In genomic region chr20:46683939-46684750, GRCh38 we compare ENCODE assay signal across 9 cellular contexts. TPM values are rescaled to one million over a fixed set of nuclear protein-coding genes. Genes with fewer than 3 reads are reported as not detected.
DNase-seq lines count a peak whose midpoint lies in the region; ATAC-seq, FAIRE-seq and TF ChIP-seq lines count a peak whose summit lies in the region.
"Had no signal": no experiment of that assay in that cellular context is flagged by ENCODE, and none has a peak within 500 bp of the region (broad histone marks: within the 10 kb centered on the region; RNA-seq: fewer than 3 reads in every experiment).

No MANE protein-coding gene starts in this region.

- intact Hi-C loops in left colon (cut with DNase I, micrococcal nuclease): loop anchor here (10.0 kb wide), 2 partner anchors 119 to 159 kb away; no protein-coding TSS in a partner anchor

- no peak for FAIRE-seq in bronchial epithelial cell (lab: Jason Lieb, UNC)

- no peaks in the 10 kb centered on the region for H3K27me3 ChIP-seq in bronchial epithelial cell (ENCODE audit: control insufficient read depth, insufficient read depth, low read length)

- H3K4me3 ChIP-seq in bronchial epithelial cell (ENCODE audit: low read depth, low read length): peak overlapping the region; percentile 51

- ATAC-seq in left colon: peak; percentile 25
- no peak for ATAC-seq in GM21526 (IDR thresholded peaks at IDR 0.05; ENCODE audit: low FRiP score, unreplicated experiment)

- no peak for TF ChIP-seq CTCF in bronchial epithelial cell (IDR thresholded peaks at IDR 0.05; ENCODE audit: insufficient read depth, low read length, severe bottlenecking)

- peak; percentile 17 for DNase-seq in NCI-H2171 treated with DMSO at 0.1 percent for 48 hours (lab: John Stamatoyannopoulos, UW)
- DNase-seq in NCI-H2171 (lab: John Stamatoyannopoulos, UW): no peak
- DNase-seq in bronchial epithelial cell (ENCODE audit: low read depth): peak; percentile 74
- DNase-seq in left colon: peak in 1 of 2 donors; percentile 45
- peak; percentile 68 for DNase-seq in ureter (ENCODE audit: low spot score)
- no peak for DNase-seq in activated naive CD4-positive, alpha-beta T cell treated with Interleukin-2 at 50 U/mL for 16 hours
- no peak for DNase-seq in activated CD4-positive, CD25-positive, alpha-beta regulatory T cell (lab: John Stamatoyannopoulos, UW)

- H3K36me3 ChIP-seq in bronchial epithelial cell (ENCODE audit: control insufficient read depth, insufficient read depth, low read length): peaks cover 6% of the 10 kb centered on the region

RNA-seq across cellular contexts. Expression of gene TP53RK, which starts 5.1 kb away (rescaled TPM):
- total RNA-seq in bronchial epithelial cell (18.4 and 19.0 TPM in 2 replicates), left colon (1 to 10 TPM; 7.9 to 9.5 TPM), ureter (13.5 TPM)

RNA-seq across cellular contexts. Expression of gene SLC2A10, which starts 25.3 kb away (rescaled TPM):
- total RNA-seq in bronchial epithelial cell (19.2 and 30.2 TPM in 2 replicates), left colon (10 to 100 TPM; 29.1 to 29.6 TPM), ureter (25.9 TPM)
- total RNA-seq: B cell had no signal

RNA-seq across cellular contexts. Expression of gene SLC13A3, which starts 32.9 kb away (rescaled TPM):
- total RNA-seq in bronchial epithelial cell: 5.1 and 5.5 TPM in 2 replicates
- total RNA-seq in left colon: under 1 TPM; 0.39 to 0.92 TPM
- 5.1 TPM for total RNA-seq in ureter

Comparison
In these comparisons a context has a peak if more than half of its experiments do, and no peak if none do; other contexts are left out.
1. DNase-seq: peak in NCI-H2171 treated with DMSO at 0.1 percent for 48 hours (single experiment), bronchial epithelial cell (single experiment) and ureter (single experiment); none in NCI-H2171 (single experiment), activated naive CD4-positive, alpha-beta T cell treated with Interleukin-2 at 50 U/mL for 16 hours (single experiment) and activated CD4-positive, CD25-positive, alpha-beta regulatory T cell (0 of 4).